Comparison of ENCODE assay signal across 1 cellular context in genomic region chr19:57769345-57770131, GRCh38.
A peak's percentile ranks its signal among the peaks of the same experiment; 100 is the strongest.
TF ChIP-seq lines count a peak whose summit lies in the region.

Gene ZNF586 (plus strand): TSS chr19:57769676. CDS start chr19:57769843, 167 bp downstream.

TF ChIP-seq in K562, 482 proteins besides CTCF, POLR2A, EP300 and RAD21 (continued from another document and continues in another):
- TF ChIP-seq BACH1 (tag; IDR thresholded peaks at IDR 0.05) = no peak
- peak; percentile 64 for TF ChIP-seq FOS (IDR thresholded peaks at IDR 0.05; ENCODE audit: extremely low read depth, insufficient read length)
- peak; percentile 55; the same call in 1 of the 2 replicates for TF ChIP-seq VEZF1 (CRISPR knock-in tag; IDR thresholded peaks at IDR 0.05)
- TF ChIP-seq ATF7 (IDR thresholded peaks at IDR 0.05) = peak; percentile 51
- TF ChIP-seq NR2C2 (CRISPR knock-in tag; IDR thresholded peaks at IDR 0.05) = peak; percentile 82; the same call in 1 of the 2 replicates
- TF ChIP-seq NR2C2 (tag; IDR thresholded peaks at IDR 0.05) = peak; percentile 98
- peak; percentile 75 for TF ChIP-seq POLR2AphosphoS5 (IDR thresholded peaks at IDR 0.05; ENCODE audit: control insufficient read depth, insufficient read depth, low read depth, low read length)
- TF ChIP-seq ZC3H11A (IDR thresholded peaks at IDR 0.05; ENCODE audit: low read depth, low read length) = no peak
- peak; percentile 90 for TF ChIP-seq NR2C1 (IDR thresholded peaks at IDR 0.05)
- peak; percentile 96 for TF ChIP-seq NR2C1 (tag; IDR thresholded peaks at IDR 0.05)
- TF ChIP-seq SREBF1 (IDR thresholded peaks at IDR 0.05; ENCODE audit: borderline replicate concordance, low read depth, low read length) = 0 out of 2 replicates have a peak, but pooled peaks have one; percentile 45
- TF ChIP-seq GMEB1 (CRISPR knock-in tag; IDR thresholded peaks at IDR 0.05) = peak; percentile 95
- peak in 1 of 2 experiments; percentile 47; a peak in 1 of 4 replicates for TF ChIP-seq MAZ (CRISPR knock-in tag; conservative IDR thresholded peaks at IDR 0.05 in 1 of 2, IDR thresholded peaks at IDR 0.05 in 1 of 2)
- TF ChIP-seq ARID1B (IDR thresholded peaks at IDR 0.05) = no peak
- peak; percentile 56 for TF ChIP-seq MEIS2 (IDR thresholded peaks at IDR 0.05; ENCODE audit: partially characterized antibody)
- no peak for TF ChIP-seq HDAC6 (IDR thresholded peaks at IDR 0.05; ENCODE audit: low read depth, low read length)
- peak; percentile 69; the same call in 1 of the 2 replicates for TF ChIP-seq ZBED1 (IDR thresholded peaks at IDR 0.05)
- peak; percentile 83; the same call in 1 of the 2 replicates for TF ChIP-seq PHF8 (IDR thresholded peaks at IDR 0.05; ENCODE audit: borderline replicate concordance, low read length)
- no peak for TF ChIP-seq SNAPC5 (CRISPR knock-in tag; IDR thresholded peaks at IDR 0.05)
- peak; percentile 50 for TF ChIP-seq CHD2 (IDR thresholded peaks at IDR 0.05; ENCODE audit: low read depth, low read length)
- peak in 1 of 2 experiments; percentile 20; a peak in 1 of 4 replicates for TF ChIP-seq ZMIZ1 (IDR thresholded peaks at IDR 0.05; ENCODE audit: low read depth in 2 of 2, low read length in 2 of 2)
- peak; percentile 93; the same call in 1 of the 2 replicates for TF ChIP-seq CBX1 (IDR thresholded peaks at IDR 0.05; ENCODE audit: low read depth)
- 0 out of 2 replicates have a peak, but pooled peaks have one; percentile 3 for TF ChIP-seq ZNF384 (IDR thresholded peaks at IDR 0.05; ENCODE audit: low read depth, low read length)
- TF ChIP-seq ZKSCAN1 (IDR thresholded peaks at IDR 0.05; ENCODE audit: low read depth, low read length) = 0 out of 2 replicates have a peak, but pooled peaks have one; percentile 47
- peak; percentile 95 for TF ChIP-seq HCFC1 (IDR thresholded peaks at IDR 0.05; ENCODE audit: low read depth, low read length)
- TF ChIP-seq KDM5B (IDR thresholded peaks at IDR 0.05; ENCODE audit: insufficient replicate concordance, low read depth, low read length) = peak; percentile 88
- TF ChIP-seq RBFOX2 (IDR thresholded peaks at IDR 0.05; ENCODE audit: low read depth, low read length) = peak; percentile 92
- TF ChIP-seq CTCFL (IDR thresholded peaks at IDR 0.05; ENCODE audit: borderline replicate concordance, insufficient read depth, low read depth, low read length, poor library complexity, severe bottlenecking) = no peak
- TF ChIP-seq DDX20 (tag; IDR thresholded peaks at IDR 0.05; ENCODE audit: low read depth) = no peak
- TF ChIP-seq ZNF232 (CRISPR knock-in tag; IDR thresholded peaks at IDR 0.05) = 0 out of 2 replicates have a peak, but pooled peaks have one; percentile 24
- TF ChIP-seq TEAD1 (CRISPR knock-in tag; IDR thresholded peaks at IDR 0.05) = peak in 1 of 2 experiments; percentile 49; a peak in 1 of 4 replicates
- TF ChIP-seq ARID4B (CRISPR knock-in tag; IDR thresholded peaks at IDR 0.05) = peak; percentile 58; the same call in 1 of the 2 replicates
- TF ChIP-seq POLR2G (IDR thresholded peaks at IDR 0.05; ENCODE audit: low read depth, low read length) = peak; percentile 93
- peak; percentile 89 for TF ChIP-seq NFYB (IDR thresholded peaks at IDR 0.05; ENCODE audit: extremely low read depth, insufficient read length)
- TF ChIP-seq ZNF609 (CRISPR knock-in tag; IDR thresholded peaks at IDR 0.05; ENCODE audit: borderline replicate concordance) = no peak
- no peak for TF ChIP-seq ZNF696 (CRISPR knock-in tag; conservative IDR thresholded peaks at IDR 0.05)
